In the genomic region with DNA sequence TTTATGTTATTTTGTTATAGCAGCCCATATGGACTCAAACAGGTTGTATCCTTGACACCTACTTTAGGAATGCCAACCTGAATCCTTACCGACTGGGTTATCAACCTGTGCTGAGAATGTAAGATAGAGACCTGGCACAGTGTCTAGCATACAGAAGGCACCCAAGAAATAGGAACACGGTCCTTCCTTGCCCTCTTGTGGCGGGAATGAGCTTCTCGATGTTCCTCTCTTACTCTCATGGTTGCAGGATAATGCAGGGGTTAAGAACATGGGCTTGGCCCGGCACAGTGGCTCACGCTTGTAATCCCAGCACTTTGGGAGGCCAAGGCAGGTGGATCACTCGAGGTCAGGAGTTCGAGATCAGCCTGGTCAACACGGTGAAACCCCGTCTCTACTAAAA, we compare ENCODE assay signal across 9 cellular contexts. TPM values are rescaled to one million over a fixed set of nuclear protein-coding genes. Genes with fewer than 3 reads are reported as not detected.
DNase-seq lines count a peak whose midpoint lies in the region; ATAC-seq and TF ChIP-seq lines count a peak whose summit lies in the region.
"Had no signal": no experiment of that assay in that cellular context is flagged by ENCODE, and none has a peak within 500 bp of the region (broad histone marks: within the 10 kb centered on the region; RNA-seq: fewer than 3 reads in every experiment).

No MANE protein-coding gene starts in this region.

- peaks cover 55% of the 10 kb centered on the region for H3K36me3 Mint-ChIP-seq in GM23338 (ENCODE audit: low read depth)
- H3K36me3 Mint-ChIP-seq in activated T-helper 1 cell treated with anti-CD3 and anti-CD28 coated beads, Interleukin-12 subunit alpha, Interleukin-12 subunit beta, Interleukin-2, Interleukin-4 antibody, amounts not matched to agents 30 ng/mL and 10 ng/mL and 1 ng/mL, durations not matched to agents 14 hours and 24 hours and 36 hours (ENCODE audit: low read depth), result peaks cover 31% of the 10 kb centered on the region

- H3K27ac Mint-ChIP-seq in GM23338, result no peak overlapping the region
- no peak overlapping the region for H3K27ac Mint-ChIP-seq in activated T-helper 1 cell treated with anti-CD3 and anti-CD28 coated beads, Interleukin-12 subunit alpha, Interleukin-12 subunit beta, Interleukin-2, Interleukin-4 antibody, amounts not matched to agents 30 ng/mL and 10 ng/mL and 1 ng/mL, durations not matched to agents 14 hours and 24 hours and 36 hours

- TF ChIP-seq CTCF in GM23338 (conservative IDR thresholded peaks at IDR 0.05; ENCODE audit: low read depth in 2 of 2) (peak; percentile 64 to 81), fibroblast of lung (conservative IDR thresholded peaks at IDR 0.05 in 1 of 2, IDR thresholded peaks at IDR 0.05 in 1 of 2; ENCODE audit: low read depth in 1 of 2, low read length in 2 of 2) (peak; percentile 43 to 66), prostate gland (IDR thresholded peaks at IDR 0.05) (peak in 3 of 4 experiments; percentile 23 to 52 (median 43)), upper lobe of left lung (IDR thresholded peaks at IDR 0.05) (peak in 3 of 6 experiments; percentile 21 to 47 (median 29))

- H3K9me3 ChIP-seq in NT2/D1 (ENCODE audit: insufficient read depth, low read length) (no peaks in the 10 kb centered on the region), fibroblast of lung (ENCODE audit: control insufficient read depth, insufficient read depth, low read depth, low read length) (no peaks in the 10 kb centered on the region), prostate gland (no peaks in the 10 kb centered on the region), upper lobe of left lung (no peaks in the 10 kb centered on the region)

- H3F3A ChIP-seq in GM23338 (replicated peaks; ENCODE audit: low read depth), result no peaks in the 10 kb centered on the region

- H3K9me2 ChIP-seq in GM23338 (ENCODE audit: insufficient read depth), result no peaks in the 10 kb centered on the region

- H3K9ac ChIP-seq in NT2/D1 (ENCODE audit: insufficient read length, low read depth) (no peak overlapping the region), fibroblast of lung (ENCODE audit: insufficient read depth, low read length) (no peak overlapping the region)

- H3K9me3 Mint-ChIP-seq in GM23338, result no peaks in the 10 kb centered on the region; the same call in 2 of the 3 replicates
- no peaks in the 10 kb centered on the region for H3K9me3 Mint-ChIP-seq in activated T-helper 1 cell treated with anti-CD3 and anti-CD28 coated beads, Interleukin-12 subunit alpha, Interleukin-12 subunit beta, Interleukin-2, Interleukin-4 antibody, amounts not matched to agents 30 ng/mL and 10 ng/mL and 1 ng/mL, durations not matched to agents 14 hours and 24 hours and 36 hours
- H3K9me3 Mint-ChIP-seq: central memory CD8-positive, alpha-beta T cell had no signal

- H3K4me1 Mint-ChIP-seq in GM23338, result peaks cover 1% of the 10 kb centered on the region; the same call in 1 of the 3 replicates
- H3K4me1 Mint-ChIP-seq in activated T-helper 1 cell treated with anti-CD3 and anti-CD28 coated beads, Interleukin-12 subunit alpha, Interleukin-12 subunit beta, Interleukin-2, Interleukin-4 antibody, amounts not matched to agents 30 ng/mL and 10 ng/mL and 1 ng/mL, durations not matched to agents 14 hours and 24 hours and 36 hours (ENCODE audit: low read depth), result peaks cover 21% of the 10 kb centered on the region

- H3K27me3 ChIP-seq in GM23338 (ENCODE audit: insufficient read depth) (no peaks in the 10 kb centered on the region), NT2/D1 (ENCODE audit: insufficient read depth, insufficient read length) (no peaks in the 10 kb centered on the region), fibroblast of lung (ENCODE audit: control insufficient read depth, insufficient read depth, low read length) (no peaks in the 10 kb centered on the region), prostate gland (replicated peaks; ENCODE audit: insufficient read depth) (no peaks in the 10 kb centered on the region), upper lobe of left lung (no peaks in the 10 kb centered on the region)

- H3K27me3 Mint-ChIP-seq in GM23338 (ENCODE audit: insufficient read depth, low read depth, poor library complexity), result peaks cover 7% of the 10 kb centered on the region
- H3K27me3 Mint-ChIP-seq in activated T-helper 1 cell treated with anti-CD3 and anti-CD28 coated beads, Interleukin-12 subunit alpha, Interleukin-12 subunit beta, Interleukin-2, Interleukin-4 antibody, amounts not matched to agents 30 ng/mL and 10 ng/mL and 1 ng/mL, durations not matched to agents 14 hours and 24 hours and 36 hours (ENCODE audit: insufficient read depth), result no peaks in the 10 kb centered on the region
- H3K27me3 Mint-ChIP-seq: central memory CD8-positive, alpha-beta T cell had no signal

- no peaks in the 10 kb centered on the region for H3K4me1 ChIP-seq in GM23338 (ENCODE audit: insufficient read depth)
- no peaks in the 10 kb centered on the region for H3K4me1 ChIP-seq in NT2/D1 (ENCODE audit: insufficient read depth, insufficient read length)
- H3K4me1 ChIP-seq in fibroblast of lung (ENCODE audit: control insufficient read depth, extremely low read depth, insufficient read depth, low read length), result no peaks in the 10 kb centered on the region
- H3K4me1 ChIP-seq in prostate gland (replicated peaks), result no peaks in the 10 kb centered on the region
- H3K4me1 ChIP-seq in upper lobe of left lung, result no peaks in the 10 kb centered on the region

- H3K27ac ChIP-seq in GM23338 (ENCODE audit: low read depth) (no peak overlapping the region), fibroblast of lung (ENCODE audit: insufficient read depth, low read length) (no peak overlapping the region), prostate gland (no peak overlapping the region), upper lobe of left lung (no peak overlapping the region)

- 53% methylated on average over 10 of the region's 10 CpGs for WGBS in prostate gland
- whole genome bisulfite sequencing in upper lobe of left lung, 2 donors, result 64 to 76% methylated on average over 10 of the region's 10 CpGs

- DNase-seq in GM23338 (ENCODE audit: low spot score) (peak; percentile 76), NT2/D1 (ENCODE audit: low read depth, low spot score) (peak; percentile 30), fibroblast of lung (ENCODE audit: low read depth in 2 of 2) (peak; percentile 28 to 54), prostate gland (ENCODE audit: low spot score) (peak; percentile 27), upper lobe of left lung (no peak), NOMO-1 treated with DMSO at 0.1 percent for 48 hours (lab: John Stamatoyannopoulos, UW; ENCODE audit: unreplicated experiment) (no peak), globus pallidus (ENCODE audit: low spot score) (no peak)
- DNase-seq in activated T-helper 1 cell treated with anti-CD3 and anti-CD28 coated beads, Interleukin-12 subunit alpha, Interleukin-12 subunit beta, Interleukin-2, Interleukin-4 antibody, amounts not matched to agents 30 ng/mL and 10 ng/mL and 1 ng/mL, durations not matched to agents 14 hours and 24 hours and 36 hours (ENCODE audit: low spot score), result no peak

- H3K4me3 Mint-ChIP-seq in GM23338, result no peak overlapping the region
- H3K4me3 Mint-ChIP-seq in activated T-helper 1 cell treated with anti-CD3 and anti-CD28 coated beads, Interleukin-12 subunit alpha, Interleukin-12 subunit beta, Interleukin-2, Interleukin-4 antibody, amounts not matched to agents 30 ng/mL and 10 ng/mL and 1 ng/mL, durations not matched to agents 14 hours and 24 hours and 36 hours, result no peak overlapping the region
- H3K4me3 Mint-ChIP-seq: central memory CD8-positive, alpha-beta T cell had no signal

- no peak for TF ChIP-seq POLR2A in prostate gland (IDR thresholded peaks at IDR 0.05)
- TF ChIP-seq POLR2A in upper lobe of left lung (IDR thresholded peaks at IDR 0.05), result no peak

- H3K4me2 ChIP-seq in GM23338 (no peak overlapping the region), fibroblast of lung (ENCODE audit: extremely low read depth, insufficient read depth, low read length) (no peak overlapping the region)

- no peak for TF ChIP-seq EP300 in upper lobe of left lung (IDR thresholded peaks at IDR 0.05)

- H4K20me1 ChIP-seq in GM23338 (replicated peaks; ENCODE audit: insufficient read depth), result peaks cover 6% of the 10 kb centered on the region
- no peaks in the 10 kb centered on the region for H4K20me1 ChIP-seq in fibroblast of lung (ENCODE audit: control insufficient read depth, extremely low read depth, insufficient read depth, low read length)

- peak; percentile 89 for ATAC-seq in GM23338
- ATAC-seq in upper lobe of left lung (ENCODE audit: low FRiP score in 2 of 2), result no peak

- H2AFZ ChIP-seq in GM23338, result no peak overlapping the region
- no peak overlapping the region for H2AFZ ChIP-seq in fibroblast of lung (ENCODE audit: low read length)

- intact Hi-C loops in prostate gland (cut with DNase I), result no loop called here
- intact Hi-C loops in activated T-helper 1 cell treated with anti-CD3 and anti-CD28 coated beads, Interleukin-12 subunit alpha, Interleukin-12 subunit beta, Interleukin-2, Interleukin-4 antibody, amounts not matched to agents 30 ng/mL and 10 ng/mL and 1 ng/mL, durations not matched to agents 14 hours and 24 hours and 36 hours (cut with micrococcal nuclease), result no loop called here

- H3K79me2 ChIP-seq in GM23338 (replicated peaks; ENCODE audit: insufficient read depth) (peaks cover 15% of the 10 kb centered on the region), fibroblast of lung (ENCODE audit: control insufficient read depth, insufficient read depth, low read length) (no peaks in the 10 kb centered on the region)

- H3K4me3 ChIP-seq in GM23338 (no peak overlapping the region), NT2/D1 (ENCODE audit: insufficient read length, low read depth) (no peak overlapping the region), fibroblast of lung (replicated peaks in 1 of 4; ENCODE audit: control extremely low read depth in 1 of 4, insufficient read depth in 1 of 4, low read depth in 3 of 4, low read length in 4 of 4) (no peak overlapping the region), prostate gland (no peak overlapping the region), upper lobe of left lung (no peak overlapping the region)

- H3K36me3 ChIP-seq in GM23338 (ENCODE audit: insufficient read depth), result peaks cover 11% of the 10 kb centered on the region
- peaks cover 80% of the 10 kb centered on the region for H3K36me3 ChIP-seq in NT2/D1 (ENCODE audit: insufficient read depth, insufficient read length, low read length)
- peaks cover 12% of the 10 kb centered on the region for H3K36me3 ChIP-seq in fibroblast of lung (ENCODE audit: control insufficient read depth, insufficient read depth, low read length)
- peaks cover 0 to 4% of the 10 kb centered on the region in 2 donors for H3K36me3 ChIP-seq in prostate gland
- H3K36me3 ChIP-seq in upper lobe of left lung, result peaks cover 11 to 79% (median 53%) of the 10 kb centered on the region in 4 donors

RNA-seq across cellular contexts. Expression of a gene that starts 6.5 kb away (rescaled TPM):
- 9.8 and 15.2 TPM in 2 replicates for total RNA-seq in GM23338 (2014; rRNA removed; shearing (Covaris generic))
- polyA plus RNA-seq in GM23338 (2016; fragmentation: Nextera tagmentation; extraction: Ambion mirVana), result 19.6 and 20.7 TPM in 2 replicates
- 11.4 and 15.2 TPM in 2 replicates for total RNA-seq in fibroblast of lung
- 14.7 and 18.1 TPM in 2 replicates for polyA plus RNA-seq in fibroblast of lung
- 14.8 and 18.1 TPM in 2 replicates for polyA plus RNA-seq in fibroblast of lung (2012)
- polyA minus RNA-seq in fibroblast of lung (ENCODE audit: low replicate concordance), result 7.7 and 8.4 TPM in 2 replicates
- 10 to 100 TPM; 13.8 to 15.2 TPM for total RNA-seq in prostate gland
- 10 to 100 TPM; 12.2 to 19.6 (median 16.0) TPM for total RNA-seq in upper lobe of left lung
- 34.6 and 35.3 TPM in 2 replicates for total RNA-seq in activated T-helper 1 cell treated with anti-CD3 and anti-CD28 coated beads, Interleukin-12 subunit alpha, Interleukin-12 subunit beta, Interleukin-2, Interleukin-4 antibody, amounts not matched to agents 30 ng/mL and 10 ng/mL and 1 ng/mL, durations not matched to agents 14 hours and 24 hours and 36 hours

RNA-seq across cellular contexts. Expression of a gene that starts 29.3 kb away (rescaled TPM):
- not detected in 2 replicates for total RNA-seq in GM23338 (2014; rRNA removed; shearing (Covaris generic))
- not detected in 2 replicates for polyA plus RNA-seq in GM23338 (2016; fragmentation: Nextera tagmentation; extraction: Ambion mirVana)
- 0.51 and 1.2 TPM in 2 replicates for total RNA-seq in fibroblast of lung
- polyA plus RNA-seq in fibroblast of lung, result 0.07 and 0.14 TPM in 2 replicates
- polyA plus RNA-seq in fibroblast of lung (2012), result 0.08 and 0.09 TPM in 2 replicates
- 2.1 TPM in 1 of 2 replicates, not detected in the other for polyA minus RNA-seq in fibroblast of lung (ENCODE audit: low replicate concordance)
- under 1 TPM; 0.14 to 0.91 TPM for total RNA-seq in prostate gland
- total RNA-seq in upper lobe of left lung, result 10 to 100 TPM in 4 of 6 donors, 1 to 10 TPM in 2; 5.2 to 24.2 (median 17.2) TPM
- 2.4 and 3.1 TPM in 2 replicates for total RNA-seq in activated T-helper 1 cell treated with anti-CD3 and anti-CD28 coated beads, Interleukin-12 subunit alpha, Interleukin-12 subunit beta, Interleukin-2, Interleukin-4 antibody, amounts not matched to agents 30 ng/mL and 10 ng/mL and 1 ng/mL, durations not matched to agents 14 hours and 24 hours and 36 hours

RNA-seq across cellular contexts. Expression of a gene that starts 31.4 kb away (rescaled TPM):
- total RNA-seq in GM23338 (2014; rRNA removed; shearing (Covaris generic)), result not detected in 2 replicates
- polyA plus RNA-seq in GM23338 (2016; fragmentation: Nextera tagmentation; extraction: Ambion mirVana) (0.10 and 0.11 TPM in 2 replicates), fibroblast of lung (not detected in 2 replicates)
- total RNA-seq in fibroblast of lung (not detected in 2 replicates), prostate gland (1 to 10 TPM; 1.1 to 1.3 TPM), upper lobe of left lung (under 1 TPM in 2 of 6 donors, not detected in 4; 0.24 to 0.30 TPM)
- polyA plus RNA-seq in fibroblast of lung (2012), result 0.07 TPM in 1 of 2 replicates, not detected in the other
- polyA minus RNA-seq in fibroblast of lung (ENCODE audit: low replicate concordance), result not detected in 2 replicates
- total RNA-seq in activated T-helper 1 cell treated with anti-CD3 and anti-CD28 coated beads, Interleukin-12 subunit alpha, Interleukin-12 subunit beta, Interleukin-2, Interleukin-4 antibody, amounts not matched to agents 30 ng/mL and 10 ng/mL and 1 ng/mL, durations not matched to agents 14 hours and 24 hours and 36 hours, result not detected in 2 replicates

Comparison
In these comparisons a context has a peak if more than half of its experiments do, and no peak if none do; other contexts are left out.
1. DNase-seq: peak in GM23338 (single experiment), NT2/D1 (single experiment), fibroblast of lung (2 of 2) and prostate gland (single experiment); none in upper lobe of left lung (0 of 2), NOMO-1 treated with DMSO at 0.1 percent for 48 hours (single experiment), activated T-helper 1 cell treated with anti-CD3 and anti-CD28 coated beads, Interleukin-12 subunit alpha, Interleukin-12 subunit beta, Interleukin-2, Interleukin-4 antibody, amounts not matched to agents 30 ng/mL and 10 ng/mL and 1 ng/mL, durations not matched to agents 14 hours and 24 hours and 36 hours (single experiment) and globus pallidus (single experiment).